ENCODE assay signal across 8 cellular contexts in the genomic region with DNA sequence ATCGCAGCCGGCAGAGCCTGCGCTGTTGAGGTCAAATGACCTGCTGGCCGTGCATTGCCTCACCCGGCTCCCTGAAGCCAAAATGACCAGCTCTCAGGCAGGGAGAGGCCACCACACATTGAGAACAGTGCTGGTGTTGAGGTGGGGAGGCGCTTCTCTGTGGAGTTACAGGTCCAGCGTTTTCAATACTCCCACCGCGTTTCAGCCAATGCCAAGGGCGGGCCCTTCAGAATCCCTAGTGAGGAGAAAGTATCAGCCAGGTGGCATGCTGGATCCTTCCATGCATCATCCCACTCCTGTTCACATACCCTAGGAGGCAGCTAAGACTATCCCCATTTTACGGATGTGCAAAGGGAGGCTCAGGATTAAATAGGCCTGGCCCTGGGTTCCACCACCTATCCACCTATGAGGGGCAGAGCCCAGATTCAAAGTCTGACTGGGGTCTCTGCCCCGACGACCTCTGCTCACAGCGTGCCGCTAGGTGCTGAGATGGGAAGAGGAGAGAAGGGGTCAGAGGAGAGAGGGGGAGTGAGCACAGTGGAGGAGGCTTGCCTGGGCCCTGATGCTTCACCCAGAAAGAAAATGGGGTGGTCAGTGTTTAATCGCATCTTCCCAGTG.
DNase-seq lines count a peak whose midpoint lies in the region; ATAC-seq and TF ChIP-seq lines count a peak whose summit lies in the region.

No MANE protein-coding gene starts in this region.

- no peak overlapping the region for H3K4me3 ChIP-seq in BE2C (ENCODE audit: low read depth, low read length)

- H3K36me3 Mint-ChIP-seq in activated CD4-positive, alpha-beta T cell treated with anti-CD3 and anti-CD28 coated beads, Interleukin-2, amount 10 ng/mL, durations not matched to agents 7 days and 5 days (ENCODE audit: low read depth), result no peaks in the 10 kb centered on the region
- H3K36me3 Mint-ChIP-seq in activated B cell treated with CpG ODN at 0.5 μM for 24 hours (ENCODE audit: low read depth), result no peaks in the 10 kb centered on the region
- H3K36me3 Mint-ChIP-seq in immature natural killer cell, result no peaks in the 10 kb centered on the region

- H3K27me3 Mint-ChIP-seq in activated CD4-positive, alpha-beta T cell treated with anti-CD3 and anti-CD28 coated beads, Interleukin-2, amount 10 ng/mL, durations not matched to agents 7 days and 5 days, result no peaks in the 10 kb centered on the region
- H3K27me3 Mint-ChIP-seq in activated B cell treated with CpG ODN at 0.5 μM for 24 hours (peaks cover 36% of the 10 kb centered on the region), immature natural killer cell (ENCODE audit: low read depth in 3 of 3) (peaks cover 2 to 18% (median 6%) of the 10 kb centered on the region in 3 donors)
- peaks cover 31% of the 10 kb centered on the region for H3K27me3 Mint-ChIP-seq in stimulated activated naive CD8-positive, alpha-beta T cell treated with anti-CD3 and anti-CD28 coated beads, Interleukin-15, amount 100 ng/mL, for 72 hours

- peak overlapping the region; percentile 98 for H3K27ac Mint-ChIP-seq in activated CD4-positive, alpha-beta T cell treated with anti-CD3 and anti-CD28 coated beads, Interleukin-2, amount 10 ng/mL, durations not matched to agents 7 days and 5 days
- H3K27ac Mint-ChIP-seq in activated B cell treated with CpG ODN at 0.5 μM for 24 hours, result peak overlapping the region; percentile 90
- peak overlapping the region; percentile 98 to 100 (median 99) for H3K27ac Mint-ChIP-seq in immature natural killer cell
- H3K27ac Mint-ChIP-seq in stimulated activated naive CD8-positive, alpha-beta T cell treated with anti-CD3 and anti-CD28 coated beads, Interleukin-15, amount 100 ng/mL, for 72 hours, result peak overlapping the region; percentile 91 to 98

- no peak for DNase-seq in activated CD4-positive, alpha-beta T cell treated with anti-CD3 and anti-CD28 coated beads, Interleukin-2, amount 10 ng/mL, durations not matched to agents 7 days and 5 days
- no peak for DNase-seq in activated CD4-positive, alpha-beta T cell treated with anti-CD3 and anti-CD28 coated beads for 1 hour
- DNase-seq in activated B cell treated with CpG ODN at 0.5 μM for 24 hours (no peak), immature natural killer cell (no peak), BE2C (no peak)
- peak in 1 of 2 donors; percentile 44 for DNase-seq in stimulated activated naive CD8-positive, alpha-beta T cell treated with anti-CD3 and anti-CD28 coated beads, Interleukin-15, amount 100 ng/mL, for 72 hours

- H3K4me3 Mint-ChIP-seq in activated CD4-positive, alpha-beta T cell treated with anti-CD3 and anti-CD28 coated beads, Interleukin-2, amount 10 ng/mL, durations not matched to agents 7 days and 5 days, result peak overlapping the region; percentile 35
- H3K4me3 Mint-ChIP-seq in activated B cell treated with CpG ODN at 0.5 μM for 24 hours (no peak overlapping the region), immature natural killer cell (peak overlapping the region; percentile 84 to 92 (median 88))
- peak overlapping the region; percentile 75 to 77 for H3K4me3 Mint-ChIP-seq in stimulated activated naive CD8-positive, alpha-beta T cell treated with anti-CD3 and anti-CD28 coated beads, Interleukin-15, amount 100 ng/mL, for 72 hours

- H3K4me1 Mint-ChIP-seq in activated CD4-positive, alpha-beta T cell treated with anti-CD3 and anti-CD28 coated beads, Interleukin-2, amount 10 ng/mL, durations not matched to agents 7 days and 5 days, result peaks cover 88% of the 10 kb centered on the region
- H3K4me1 Mint-ChIP-seq in activated B cell treated with CpG ODN at 0.5 μM for 24 hours (peaks cover 60% of the 10 kb centered on the region), immature natural killer cell (peaks cover 90% of the 10 kb centered on the region in 2 donors)
- peaks cover 90% of the 10 kb centered on the region for H3K4me1 Mint-ChIP-seq in stimulated activated naive CD8-positive, alpha-beta T cell treated with anti-CD3 and anti-CD28 coated beads, Interleukin-15, amount 100 ng/mL, for 72 hours

- intact Hi-C loops in activated B cell treated with CpG ODN at 0.5 μM for 24 hours (cut with micrococcal nuclease), result loop anchor here (2.0 to 10.0 kb wide), 3 partner anchors 31 to 139 kb away; a partner anchor contains a TSS

- H3K9me3 Mint-ChIP-seq in activated CD4-positive, alpha-beta T cell treated with anti-CD3 and anti-CD28 coated beads, Interleukin-2, amount 10 ng/mL, durations not matched to agents 7 days and 5 days, result no peaks in the 10 kb centered on the region
- no peaks in the 10 kb centered on the region for H3K9me3 Mint-ChIP-seq in activated B cell treated with CpG ODN at 0.5 μM for 24 hours
- no peaks in the 10 kb centered on the region for H3K9me3 Mint-ChIP-seq in immature natural killer cell
- H3K9me3 Mint-ChIP-seq in stimulated activated naive CD8-positive, alpha-beta T cell treated with anti-CD3 and anti-CD28 coated beads, Interleukin-15, amount 100 ng/mL, for 72 hours, result no peaks in the 10 kb centered on the region

- no peaks in the 10 kb centered on the region for H3K9me3 ChIP-seq in BE2C

- POLR2A ChIA-PET in activated CD4-positive, alpha-beta T cell treated with anti-CD3 and anti-CD28 coated beads, Interleukin-2, amount 10 ng/mL, durations not matched to agents 7 days and 5 days (lab: Charles Lee), result interaction anchor here (0.6 to 2.4 kb wide), 3 partner anchors 57 to 140 kb away, joined by 3 to 17 read pairs (median 16); a partner anchor contains a TSS
- POLR2A ChIA-PET in activated B cell treated with CpG ODN at 0.5 μM for 24 hours (lab: Charles Lee), result interaction anchor here (0.6 to 2.9 kb wide), 18 partner anchors 9 to 521 kb away, joined by 3 to 18 read pairs (median 6); a partner anchor contains a TSS

- ATAC-seq in activated B cell treated with CpG ODN at 0.5 μM for 24 hours (ENCODE audit: low read depth) (no peak), HG02642 (IDR thresholded peaks at IDR 0.05; ENCODE audit: poor library complexity, unreplicated experiment) (no peak), GM19023 (IDR thresholded peaks at IDR 0.05; ENCODE audit: unreplicated experiment) (no peak)
- no peak for ATAC-seq in stimulated activated naive CD8-positive, alpha-beta T cell treated with anti-CD3 and anti-CD28 coated beads, Interleukin-15, amount 100 ng/mL, for 72 hours

- no peaks in the 10 kb centered on the region for H3K27me3 ChIP-seq in BE2C

- no peak for TF ChIP-seq CTCF in activated B cell treated with CpG ODN at 0.5 μM for 24 hours (IDR thresholded peaks at IDR 0.05)
- TF ChIP-seq CTCF in BE2C (IDR thresholded peaks at IDR 0.05; ENCODE audit: low read depth, low read length), result no peak

- peaks cover 35% of the 10 kb centered on the region for H3K4me1 ChIP-seq in BE2C

- CTCF ChIA-PET in activated CD4-positive, alpha-beta T cell treated with anti-CD3 and anti-CD28 coated beads, Interleukin-2, amount 10 ng/mL, durations not matched to agents 7 days and 5 days (lab: Charles Lee), result interaction anchor here (0.6 to 3.3 kb wide), 17 partner anchors 11 to 1223 kb away, joined by 3 to 25 read pairs (median 4); a partner anchor contains a TSS
- CTCF ChIA-PET in activated B cell treated with CpG ODN at 0.5 μM for 24 hours (lab: Charles Lee), result interaction anchor here (1.0 kb wide), 1 partner anchor 20 kb away, joined by 4 read pairs; no protein-coding TSS in a partner anchor

- no peaks in the 10 kb centered on the region for H3K36me3 ChIP-seq in BE2C
